10 cellular contexts compared by ENCODE assay signal in the genomic region with DNA sequence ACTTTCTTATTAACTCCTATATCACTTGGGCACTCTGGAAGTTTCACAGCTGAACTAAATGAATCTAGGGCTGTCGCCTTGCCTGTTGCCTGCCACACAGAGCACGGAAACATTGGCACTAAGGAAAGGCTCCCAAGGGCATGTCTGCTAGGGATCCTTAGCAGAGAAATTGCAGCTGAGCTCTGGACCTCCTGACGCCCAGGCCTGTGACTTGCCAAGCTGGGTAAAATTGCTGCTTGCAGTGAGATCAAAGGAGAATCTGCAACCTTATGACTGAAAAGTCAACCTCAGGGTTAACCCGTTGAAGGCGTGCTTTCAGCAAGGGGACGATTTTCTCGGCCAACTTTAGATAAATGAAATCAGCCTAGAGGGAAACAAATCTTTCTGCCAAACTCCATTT.
DNase-seq lines count a peak whose midpoint lies in the region; ATAC-seq and TF ChIP-seq lines count a peak whose summit lies in the region.
"Had no signal": no experiment of that assay in that cellular context is flagged by ENCODE, and none has a peak within 500 bp of the region (broad histone marks: within the 10 kb centered on the region; RNA-seq: fewer than 3 reads in every experiment).

No MANE protein-coding gene starts in this region.

- TF ChIP-seq CTCF in GM13977 (IDR thresholded peaks at IDR 0.05; ENCODE audit: extremely low read depth, insufficient read depth, missing control alignments), result no peak

- H3K4me3 ChIP-seq in Jurkat, Clone E6-1 (ENCODE audit: low read length), result no peak overlapping the region; the same call in 1 of the 2 replicates
- H3K4me3 ChIP-seq: BLaER1, gastrocnemius medialis had no signal

- H3K36me3 Mint-ChIP-seq in activated naive CD8-positive, alpha-beta T cell treated with anti-CD3 and anti-CD28 coated beads, Interleukin-2, amount 50 U/mL, for 24 hours (ENCODE audit: low read depth), result peaks cover 2% of the 10 kb centered on the region

- H3K4me3 Mint-ChIP-seq in activated naive CD8-positive, alpha-beta T cell treated with anti-CD3 and anti-CD28 coated beads, Interleukin-2, amount 50 U/mL, for 24 hours, result no peak overlapping the region

- H3K9me3 Mint-ChIP-seq in activated naive CD8-positive, alpha-beta T cell treated with anti-CD3 and anti-CD28 coated beads, Interleukin-2, amount 50 U/mL, for 24 hours, result peaks cover 5% of the 10 kb centered on the region

- DNase-seq in Jurkat, Clone E6-1 (ENCODE audit: low read depth, low spot score), result peak; percentile 72
- DNase-seq in activated CD4-positive, alpha-beta T cell treated with anti-CD3 and anti-CD28 coated beads, Interleukin-2, amount 50 U/mL, for 1 hour, result peak; percentile 42
- peak; percentile 29 for DNase-seq in activated naive CD8-positive, alpha-beta T cell treated with anti-CD3 and anti-CD28 coated beads, Interleukin-2, amount 50 U/mL, for 24 hours
- peak; percentile 9 to 18 for DNase-seq in stimulated activated CD4-positive, alpha-beta T cell treated with anti-CD3 and anti-CD28 coated beads, Interleukin-15, amount 100 ng/mL, for 1 hour (ENCODE audit: low read depth in 1 of 2, low spot score in 1 of 2)
- DNase-seq in NCI-H2171 (lab: John Stamatoyannopoulos, UW) (no peak), GM13977 (ENCODE audit: low spot score) (no peak)
- DNase-seq: gastrocnemius medialis had no signal

- no peak overlapping the region for H3K27ac Mint-ChIP-seq in activated naive CD8-positive, alpha-beta T cell treated with anti-CD3 and anti-CD28 coated beads, Interleukin-2, amount 50 U/mL, for 24 hours

- ATAC-seq in activated naive CD8-positive, alpha-beta T cell treated with anti-CD3 and anti-CD28 coated beads, Interleukin-2, amount 50 U/mL, for 24 hours, result peak; percentile 84
- ATAC-seq in HG02623 (IDR thresholded peaks at IDR 0.05; ENCODE audit: unreplicated experiment), result no peak
- ATAC-seq in HG03025 (IDR thresholded peaks at IDR 0.05; ENCODE audit: low FRiP score, unreplicated experiment), result no peak
- ATAC-seq: gastrocnemius medialis had no signal

- H3K4me1 Mint-ChIP-seq in activated naive CD8-positive, alpha-beta T cell treated with anti-CD3 and anti-CD28 coated beads, Interleukin-2, amount 50 U/mL, for 24 hours, result peaks cover 13% of the 10 kb centered on the region

- H3K27me3 Mint-ChIP-seq in activated naive CD8-positive, alpha-beta T cell treated with anti-CD3 and anti-CD28 coated beads, Interleukin-2, amount 50 U/mL, for 24 hours, result no peaks in the 10 kb centered on the region

- in situ Hi-C loops in GM13977 (cut with MboI; ENCODE audit: low pct_unique_long_range_greater_than_20kb, low sequenced_read_pairs, unreplicated experiment), result no loop called here

Comparison
In these comparisons a context has a peak if more than half of its experiments do, and no peak if none do; other contexts are left out.
1. DNase-seq: peak in Jurkat, Clone E6-1 (single experiment), activated CD4-positive, alpha-beta T cell treated with anti-CD3 and anti-CD28 coated beads, Interleukin-2, amount 50 U/mL, for 1 hour (single experiment), activated naive CD8-positive, alpha-beta T cell treated with anti-CD3 and anti-CD28 coated beads, Interleukin-2, amount 50 U/mL, for 24 hours (single experiment) and stimulated activated CD4-positive, alpha-beta T cell treated with anti-CD3 and anti-CD28 coated beads, Interleukin-15, amount 100 ng/mL, for 1 hour (2 of 2); none in NCI-H2171 (single experiment) and GM13977 (single experiment).